In genomic region chr16:87316923-87317765, GRCh38 we compare ENCODE assay signal across 8 cellular contexts. TPM values are rescaled to one million over a fixed set of nuclear protein-coding genes. Genes with fewer than 3 reads are reported as not detected.
DNase-seq lines count a peak whose midpoint lies in the region; ATAC-seq and TF ChIP-seq lines count a peak whose summit lies in the region.

C16orf95 (minus strand) TSS chr16:87317392; CDS start chr16:87317242, 150 bp downstream.

- peaks cover 0 to 15% (median 8%) of the 10 kb centered on the region in 12 donors for H3K4me1 ChIP-seq in heart left ventricle

- peak within 1 kb of the TSS; percentile 95 for H3K4me3 Mint-ChIP-seq in type B pancreatic cell

- H3K27me3 ChIP-seq in heart left ventricle: no peaks in the 10 kb centered on the region

- TF ChIP-seq CTCF in GM13976 (IDR thresholded peaks at IDR 0.05; ENCODE audit: borderline replicate concordance, control extremely low read depth, extremely low read depth, insufficient read depth, missing control alignments): peak; percentile 58
- TF ChIP-seq CTCF in heart left ventricle (IDR thresholded peaks at IDR 0.05): peak; percentile 37 to 77 (median 64)
- TF ChIP-seq CTCF in type B pancreatic cell (conservative IDR thresholded peaks at IDR 0.05): peak; percentile 67

- H3K36me3 Mint-ChIP-seq in type B pancreatic cell: no peaks in the 10 kb centered on the region

- no peaks in the 10 kb centered on the region for H3K36me3 ChIP-seq in heart left ventricle

- DNase-seq in GM13976 (ENCODE audit: low spot score): peak; percentile 99
- DNase-seq in NCI-H1436 (lab: John Stamatoyannopoulos, UW): peak; percentile 90
- peak; percentile 92 for DNase-seq in SW480 (ENCODE audit: low spot score)
- DNase-seq in heart left ventricle: peak; percentile 96 to 97 (median 97)
- DNase-seq in pons (ENCODE audit: low spot score): peak; percentile 92
- DNase-seq in type B pancreatic cell (ENCODE audit: extremely low spot score, unreplicated experiment): peak; percentile 99

- ATAC-seq in HG02852 (IDR thresholded peaks at IDR 0.05; ENCODE audit: unreplicated experiment): peak; percentile 93
- peak; percentile 97 to 99 (median 98) for ATAC-seq in heart left ventricle

- no peaks in the 10 kb centered on the region for H3K9me3 ChIP-seq in heart left ventricle

- 1% methylated on average over 61 to 65 of the region's 65 CpGs for WGBS in adipose tissue, 3 donors
- 0 to 1% (median 1%) methylated on average over 40 to 65 of the region's 65 CpGs for WGBS in heart left ventricle, 4 donors

- peak; percentile 32 to 91 for TF ChIP-seq POLR2A in heart left ventricle (IDR thresholded peaks at IDR 0.05)

- no peaks in the 10 kb centered on the region for H3K27me3 Mint-ChIP-seq in type B pancreatic cell

- no peaks in the 10 kb centered on the region for H3K9me3 Mint-ChIP-seq in type B pancreatic cell

- H3K4me3 ChIP-seq in heart left ventricle: peak within 1 kb of the TSS; percentile 67 to 100 (median 85)

- peak within 1 kb of the TSS; percentile 92 for H3K27ac Mint-ChIP-seq in type B pancreatic cell

- peaks cover 5% of the 10 kb centered on the region for H3K4me1 Mint-ChIP-seq in type B pancreatic cell (ENCODE audit: unreplicated experiment)

- H3K27ac ChIP-seq in adipose tissue (ENCODE audit: low read depth, low read length) (peak within 1 kb of the TSS; percentile 91), heart left ventricle (peak within 1 kb of the TSS; percentile 79 to 97 (median 91))

- in situ Hi-C loops in GM13976 (cut with MboI; ENCODE audit: low sequenced_read_pairs, unreplicated experiment): no loop called here

- intact Hi-C loops in heart left ventricle (cut with DNase I): loop anchor here in 8 of 10 donors (1.0 to 10.0 kb wide), 9 partner anchors 28 to 318 kb away; partner anchors contain the start of genes MAP1LC3B (in 6 of the 8) and FBXO31 (in 2 of the 8)

RNA-seq across cellular contexts. Expression of gene C16orf95, which starts in this region (rescaled TPM):
- polyA plus RNA-seq in adipose tissue: 1 to 10 TPM; 3.0 to 8.8 (median 4.5) TPM
- total RNA-seq in heart left ventricle: 1 to 10 TPM in 7 of 9 donors, under 1 TPM in 2; 0.91 to 4.5 (median 3.3) TPM
- 1 to 10 TPM; 1.8 to 2.4 TPM for polyA plus RNA-seq in heart left ventricle
- total RNA-seq in type B pancreatic cell (ENCODE audit: low replicate concordance): 3.0 and 6.3 TPM in 2 replicates

Comparison
In these comparisons a context has a peak if more than half of its experiments do, and no peak if none do; other contexts are left out.
1. Peak in every context shown above with its lines: DNase-seq, ATAC-seq, H3K4me3 ChIP-seq and H3K27ac ChIP-seq.